6 cellular contexts compared by ENCODE assay signal in genomic region chr20:62367483-62368302, GRCh38. TPM values are rescaled to one million over a fixed set of nuclear protein-coding genes. Genes with fewer than 3 reads are reported as not detected.
DNase-seq lines count a peak whose midpoint lies in the region; ATAC-seq and TF ChIP-seq lines count a peak whose summit lies in the region.

No MANE protein-coding gene starts in this region.

- H3K36me3 ChIP-seq in HUES6 (ENCODE audit: control insufficient read depth, insufficient read depth, low read length) (0 out of 2 replicates have a peak, but pooled peaks cover 8% of the 10 kb centered on the region), lower lobe of right lung (no peaks in the 10 kb centered on the region)

- ATAC-seq in activated B cell treated with CpG ODN at 0.5 μM for 24 hours (ENCODE audit: low read depth) (peak; percentile 7), lower lobe of right lung (peak in 1 of 2 donors; percentile 23), GM21526 (IDR thresholded peaks at IDR 0.05; ENCODE audit: low FRiP score, unreplicated experiment) (no peak), GM18873 (IDR thresholded peaks at IDR 0.05; ENCODE audit: low FRiP score, unreplicated experiment) (no peak), HG03469 (IDR thresholded peaks at IDR 0.05; ENCODE audit: unreplicated experiment) (no peak)

- DNase-seq in activated B cell treated with CpG ODN at 0.5 μM for 24 hours (peak; percentile 44), lower lobe of right lung (no peak)

- H3K27ac Mint-ChIP-seq in activated B cell treated with CpG ODN at 0.5 μM for 24 hours, result no peak overlapping the region

- H3K4me3 ChIP-seq in HUES6 (ENCODE audit: low read depth, low read length), result peak overlapping the region; percentile 58
- H3K4me3 ChIP-seq in lower lobe of right lung, result peak overlapping the region; percentile 70

- peak overlapping the region; percentile 63 for H3K9ac ChIP-seq in HUES6 (ENCODE audit: low read length)

- CTCF ChIA-PET in activated B cell treated with CpG ODN at 0.5 μM for 24 hours (lab: Charles Lee), result interaction anchor here (1.2 to 2.3 kb wide), 6 partner anchors 15 to 68 kb away, joined by 3 to 12 read pairs (median 4); partner anchors contain the start of gene ADRM1

- H3K4me3 Mint-ChIP-seq in activated B cell treated with CpG ODN at 0.5 μM for 24 hours, result peak overlapping the region; percentile 69

- TF ChIP-seq CTCF in activated B cell treated with CpG ODN at 0.5 μM for 24 hours (IDR thresholded peaks at IDR 0.05), result no peak
- TF ChIP-seq CTCF in lower lobe of right lung (IDR thresholded peaks at IDR 0.05), result no peak

- POLR2A ChIA-PET in activated B cell treated with CpG ODN at 0.5 μM for 24 hours (lab: Charles Lee), result interaction anchor here (0.7 to 2.6 kb wide), 6 partner anchors 10 to 65 kb away, joined by 3 to 21 read pairs (median 6); partner anchors contain the start of gene RPS21

- H3K9me3 ChIP-seq in HUES6 (ENCODE audit: control insufficient read depth, insufficient read depth, low read depth, low read length) (no peaks in the 10 kb centered on the region), lower lobe of right lung (no peaks in the 10 kb centered on the region)

- H3K9me3 Mint-ChIP-seq in activated B cell treated with CpG ODN at 0.5 μM for 24 hours, result no peaks in the 10 kb centered on the region

- H3K4me1 Mint-ChIP-seq in activated B cell treated with CpG ODN at 0.5 μM for 24 hours, result peaks cover 14% of the 10 kb centered on the region

- H3K27me3 ChIP-seq in HUES6 (ENCODE audit: control insufficient read depth, insufficient read depth, low read length), result no peaks in the 10 kb centered on the region
- peaks cover 11% of the 10 kb centered on the region for H3K27me3 ChIP-seq in lower lobe of right lung (ENCODE audit: low read depth)

- no peaks in the 10 kb centered on the region for H3K36me3 Mint-ChIP-seq in activated B cell treated with CpG ODN at 0.5 μM for 24 hours (ENCODE audit: low read depth)

- peaks cover 2% of the 10 kb centered on the region for H3K27me3 Mint-ChIP-seq in activated B cell treated with CpG ODN at 0.5 μM for 24 hours

- H3K4me1 ChIP-seq in HUES6 (ENCODE audit: control insufficient read depth, insufficient read depth, low read length), result peaks cover 58% of the 10 kb centered on the region
- H3K4me1 ChIP-seq in lower lobe of right lung, result peaks cover 79% of the 10 kb centered on the region

- intact Hi-C loops in activated B cell treated with CpG ODN at 0.5 μM for 24 hours (cut with micrococcal nuclease) (loop anchor here (1.0 to 5.0 kb wide), 4 partner anchors 15 to 185 kb away; partner anchors contain the start of genes ADRM1 and MTG2), lower lobe of right lung (cut with DNase I) (no loop called here)

- H3K27ac ChIP-seq in HUES6 (ENCODE audit: low read depth, low read length) (peak overlapping the region; percentile 76), lower lobe of right lung (peak overlapping the region; percentile 86)

RNA-seq across cellular contexts. Expression of gene LAMA5, which starts 0.6 kb away (rescaled TPM):
- total RNA-seq in activated B cell treated with CpG ODN at 0.5 μM for 24 hours (19.8 and 24.8 TPM in 2 replicates), lower lobe of right lung (282 TPM)

RNA-seq across cellular contexts. Expression of gene RPS21, which starts 19.2 kb away (rescaled TPM):
- 2,912 and 3,555 TPM in 2 replicates for total RNA-seq in activated B cell treated with CpG ODN at 0.5 μM for 24 hours
- 1,104 TPM for total RNA-seq in lower lobe of right lung

RNA-seq across cellular contexts. Expression of gene CABLES2, which starts 39.4 kb away (rescaled TPM):
- total RNA-seq in activated B cell treated with CpG ODN at 0.5 μM for 24 hours (6.6 and 7.0 TPM in 2 replicates), lower lobe of right lung (4.5 TPM)

RNA-seq across cellular contexts. Expression of gene RBBP8NL, which starts 59.6 kb away (rescaled TPM):
- total RNA-seq in activated B cell treated with CpG ODN at 0.5 μM for 24 hours (not detected in 2 replicates), lower lobe of right lung (2.0 TPM)

Comparison
In these comparisons a context has a peak if more than half of its experiments do, and no peak if none do; other contexts are left out.
1. RNA of gene LAMA5, which starts 0.6 kb away (total RNA-seq): 282 TPM in lower lobe of right lung (single experiment); 19.8 to 24.8 TPM in activated B cell treated with CpG ODN at 0.5 μM for 24 hours; every median in the first group is over 10 times any median in the second.